In the genomic region with DNA sequence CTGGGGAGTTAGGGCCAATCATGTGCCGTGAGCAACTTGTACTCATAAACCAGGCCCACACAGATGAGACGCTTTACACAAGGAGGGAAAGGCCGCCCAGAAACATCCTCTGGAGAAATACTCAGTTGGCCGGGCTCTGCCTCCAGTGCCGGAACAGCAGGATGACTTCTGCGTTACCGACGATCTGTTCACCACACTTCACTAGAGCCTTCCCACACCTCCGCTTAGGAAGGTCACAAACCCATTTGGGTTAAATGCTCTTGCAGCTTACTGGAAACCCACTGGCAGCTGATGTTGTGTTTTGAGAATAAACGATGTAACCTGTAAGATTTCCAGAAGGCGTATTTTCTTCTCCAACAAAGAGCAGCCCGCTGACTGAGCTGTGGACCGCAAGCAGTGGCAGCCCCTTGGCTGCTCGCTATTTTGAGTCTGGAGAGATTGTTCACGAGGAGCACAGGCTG, we compare ENCODE assay signal across 11 cellular contexts. TPM values are rescaled to one million over a fixed set of nuclear protein-coding genes. Genes with fewer than 3 reads are reported as not detected.
DNase-seq lines count a peak whose midpoint lies in the region; TF ChIP-seq lines count a peak whose summit lies in the region.
"Had no signal": no experiment of that assay in that cellular context is flagged by ENCODE, and none has a peak within 500 bp of the region (broad histone marks: within the 10 kb centered on the region; RNA-seq: fewer than 3 reads in every experiment).

No MANE protein-coding gene starts in this region.

- TF ChIP-seq EP300 in tibial nerve (IDR thresholded peaks at IDR 0.05), result peak in 1 of 2 donors; percentile 59

- H3K27ac Mint-ChIP-seq in neural crest cell (ENCODE audit: unreplicated experiment), result peak overlapping the region; percentile 78
- H3K27ac Mint-ChIP-seq: activated CD4-positive, alpha-beta T cell treated with anti-CD3 and anti-CD28 coated beads for 36 hours; HFFc6 had no signal

- H3K36me3 ChIP-seq in SK-N-MC (ENCODE audit: insufficient read depth, low read length), result no peaks in the 10 kb centered on the region
- H3K36me3 ChIP-seq in tibial nerve, result no peaks in the 10 kb centered on the region

- TF ChIP-seq CTCF in fibroblast of villous mesenchyme (IDR thresholded peaks at IDR 0.05; ENCODE audit: insufficient read depth, low read depth, low read length) (no peak), neural crest cell (conservative IDR thresholded peaks at IDR 0.05) (no peak), tibial nerve (IDR thresholded peaks at IDR 0.05) (no peak)

- no peak for TF ChIP-seq POLR2A in tibial nerve (IDR thresholded peaks at IDR 0.05)

- H3K9me3 ChIP-seq in SK-N-MC (ENCODE audit: low read depth, low read length) (no peaks in the 10 kb centered on the region), tibial nerve (peaks cover 0 to 15% (median under 1%) of the 10 kb centered on the region in 4 donors)

- no peaks in the 10 kb centered on the region for H3K27me3 ChIP-seq in tibial nerve

- H3K4me3 ChIP-seq in SK-N-MC (peak overlapping the region; percentile 76), fibroblast of villous mesenchyme (ENCODE audit: low read depth, low read length) (no peak overlapping the region), tibial nerve (peak overlapping the region in 1 of 4 donors; percentile 23)

- peak overlapping the region; percentile 99 for H3K27ac ChIP-seq in SK-N-MC
- peak overlapping the region in 2 of 4 donors; percentile 77 to 78 for H3K27ac ChIP-seq in tibial nerve

- H3K36me3 Mint-ChIP-seq in neural crest cell (ENCODE audit: low read depth), result no peaks in the 10 kb centered on the region

- no peak overlapping the region for H3K4me3 Mint-ChIP-seq in neural crest cell
- H3K4me3 Mint-ChIP-seq: activated CD4-positive, alpha-beta T cell treated with anti-CD3 and anti-CD28 coated beads for 36 hours; HFFc6 had no signal

- H3K4me1 Mint-ChIP-seq in neural crest cell, result peaks cover 5% of the 10 kb centered on the region
- H3K4me1 Mint-ChIP-seq: activated CD4-positive, alpha-beta T cell treated with anti-CD3 and anti-CD28 coated beads for 36 hours had no signal

- H3K4me1 ChIP-seq in tibial nerve, result peaks cover 0 to 42% (median 1%) of the 10 kb centered on the region in 4 donors
- H3K4me1 ChIP-seq: Caco-2 had no signal

- peak overlapping the region; percentile 76 for H3K9ac ChIP-seq in SK-N-MC (ENCODE audit: insufficient read length)

- DNase-seq in SK-N-MC (ENCODE audit: low read depth, low spot score) (no peak), fibroblast of villous mesenchyme (ENCODE audit: low read depth) (peak; percentile 42), neural crest cell (ENCODE audit: low read depth, low spot score) (no peak), tibial nerve (ENCODE audit: low spot score in 2 of 2) (peak; percentile 30 to 67), NCI-H2171 treated with DMSO at 0.1 percent for 48 hours (lab: John Stamatoyannopoulos, UW) (no peak), iPS-NIHi11 (ENCODE audit: low spot score) (no peak), dedifferentiated amniotic fluid mesenchymal stem cell (ENCODE audit: extremely low spot score) (no peak)
- no peak for DNase-seq in activated naive CD4-positive, alpha-beta T cell treated with Interleukin-2 at 50 U/mL for 16 hours
- DNase-seq: activated CD4-positive, alpha-beta T cell treated with anti-CD3 and anti-CD28 coated beads for 36 hours; Caco-2; HFFc6 had no signal

- H3K27me3 Mint-ChIP-seq in neural crest cell (ENCODE audit: low read depth), result peaks cover 7% of the 10 kb centered on the region

- 68 to 69% methylated on average over 14 to 15 of the region's 15 CpGs for WGBS in tibial nerve, 2 donors

- no peaks in the 10 kb centered on the region for H3K9me3 Mint-ChIP-seq in neural crest cell

RNA-seq across cellular contexts. Expression of gene COLEC12, which starts 44.1 kb away (rescaled TPM):
- total RNA-seq in fibroblast of villous mesenchyme (3.9 and 7.4 TPM in 2 replicates), neural crest cell (1.7 and 2.0 TPM in 2 replicates), tibial nerve (10 to 100 TPM in 3 of 4 donors, 1 to 10 TPM in 1; 8.3 to 22.2 (median 21.4) TPM)
- total RNA-seq: activated CD4-positive, alpha-beta T cell treated with anti-CD3 and anti-CD28 coated beads for 36 hours had no signal

Comparison
In these comparisons a context has a peak if more than half of its experiments do, and no peak if none do; other contexts are left out.
1. DNase-seq: peak in fibroblast of villous mesenchyme (single experiment) and tibial nerve (2 of 2); none in SK-N-MC (single experiment), neural crest cell (single experiment), activated naive CD4-positive, alpha-beta T cell treated with Interleukin-2 at 50 U/mL for 16 hours (single experiment), NCI-H2171 treated with DMSO at 0.1 percent for 48 hours (single experiment), iPS-NIHi11 (single experiment) and dedifferentiated amniotic fluid mesenchymal stem cell (single experiment).